ENCODE assay signal across 8 cellular contexts in the genomic region with DNA sequence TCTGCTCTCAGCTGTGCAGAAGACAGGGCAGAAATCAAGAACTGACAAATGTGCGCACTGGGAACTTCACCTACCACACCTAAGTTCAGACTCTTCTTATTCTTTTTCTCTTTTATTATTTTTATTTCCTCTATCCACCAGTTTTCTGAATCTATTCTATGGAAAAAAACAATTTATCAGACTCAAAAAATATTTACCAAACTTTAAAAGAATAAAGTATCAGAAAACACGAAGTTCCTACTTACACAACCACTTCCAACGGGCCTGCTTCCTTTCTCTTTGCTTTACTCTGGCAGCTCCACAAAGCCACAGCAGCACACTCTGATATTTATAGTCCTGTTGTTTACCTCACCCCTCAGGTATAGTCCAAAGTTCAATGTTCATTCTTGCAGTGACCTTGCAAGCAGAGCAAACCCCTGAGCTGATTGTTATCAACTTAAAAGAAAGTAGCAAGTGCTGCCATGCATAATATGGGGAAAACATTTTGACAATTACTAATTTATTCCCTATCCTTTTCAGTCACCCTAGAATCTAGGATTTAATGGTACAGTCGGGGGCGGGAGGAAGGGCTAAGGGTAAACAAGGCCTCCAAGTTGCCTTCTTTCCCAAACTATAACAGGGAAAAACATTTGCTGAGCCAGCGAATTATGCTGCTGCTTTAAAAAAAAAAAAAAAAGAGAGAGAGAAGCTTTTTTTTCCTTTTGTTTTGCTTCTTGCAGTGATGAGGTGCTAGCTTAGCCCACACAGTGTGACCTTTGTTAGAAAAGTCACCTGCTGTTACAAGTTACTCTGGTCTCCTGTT. TPM values are rescaled to one million over a fixed set of nuclear protein-coding genes. Genes with fewer than 3 reads are reported as not detected.
A peak's percentile ranks its signal among the peaks of the same experiment; 100 is the strongest.
DNase-seq lines count a peak whose midpoint lies in the region; FAIRE-seq and TF ChIP-seq lines count a peak whose summit lies in the region.

A gene with protein sequence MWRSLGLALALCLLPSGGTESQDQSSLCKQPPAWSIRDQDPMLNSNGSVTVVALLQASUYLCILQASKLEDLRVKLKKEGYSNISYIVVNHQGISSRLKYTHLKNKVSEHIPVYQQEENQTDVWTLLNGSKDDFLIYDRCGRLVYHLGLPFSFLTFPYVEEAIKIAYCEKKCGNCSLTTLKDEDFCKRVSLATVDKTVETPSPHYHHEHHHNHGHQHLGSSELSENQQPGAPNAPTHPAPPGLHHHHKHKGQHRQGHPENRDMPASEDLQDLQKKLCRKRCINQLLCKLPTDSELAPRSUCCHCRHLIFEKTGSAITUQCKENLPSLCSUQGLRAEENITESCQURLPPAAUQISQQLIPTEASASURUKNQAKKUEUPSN (minus strand): TSS at position 302 of the 802 bp plus-strand sequence. CDS start 3,539 bp downstream, outside the sequence.

- H2BK120ac ChIP-seq in mesenchymal stem cell (ENCODE audit: low read depth, low read length) = peak within 1 kb of the TSS; percentile 79

- H3K14ac ChIP-seq in mesenchymal stem cell (ENCODE audit: low read length in 2 of 2) = no peak within 1 kb of the TSS

- H3K27ac ChIP-seq in mesenchymal stem cell (ENCODE audit: low read length, poor library complexity, severe bottlenecking) (no peak within 1 kb of the TSS), urinary bladder (ENCODE audit: low read depth) (peak within 1 kb of the TSS; percentile 77), WERI-Rb-1 (no peak within 1 kb of the TSS)

- H3K4me2 ChIP-seq in mesenchymal stem cell (ENCODE audit: low read length, poor library complexity, severe bottlenecking) = peak within 1 kb of the TSS; percentile 39

- FAIRE-seq in HTR-8/SVneo (lab: Jason Lieb, UNC) = no peak

- H3K36me3 ChIP-seq in mesenchymal stem cell (ENCODE audit: control insufficient read depth in 1 of 2, insufficient read depth in 2 of 2, low read depth in 1 of 2, low read length in 2 of 2) (peaks cover 0 to 20% of the 10 kb centered on the region in 2 experiments), urinary bladder (ENCODE audit: insufficient read depth) (peaks cover 3% of the 10 kb centered on the region), WERI-Rb-1 (no peaks in the 10 kb centered on the region)

- WGBS in mesenchymal stem cell = 29% methylated on average over 4 of the region's 6 CpGs
- WGBS in urinary bladder = 17% methylated on average over 6 of the region's 6 CpGs

- peak within 1 kb of the TSS; percentile 95 for H3K9ac ChIP-seq in mesenchymal stem cell (ENCODE audit: low read length)

- H2BK12ac ChIP-seq in mesenchymal stem cell (ENCODE audit: low read length in 2 of 2) = no peak within 1 kb of the TSS

- H3K27me3 ChIP-seq in mesenchymal stem cell (ENCODE audit: control insufficient read depth in 1 of 2, insufficient read depth in 1 of 2, low read length in 2 of 2) = no peaks in the 10 kb centered on the region
- peaks cover 48% of the 10 kb centered on the region for H3K27me3 ChIP-seq in WERI-Rb-1 (ENCODE audit: insufficient read depth, low read depth, severe bottlenecking)

- H3K9me3 ChIP-seq in mesenchymal stem cell (ENCODE audit: control insufficient read depth, low read length) (no peaks in the 10 kb centered on the region), WERI-Rb-1 (ENCODE audit: severe bottlenecking) (no peaks in the 10 kb centered on the region)

- no peak within 1 kb of the TSS for H2AFZ ChIP-seq in mesenchymal stem cell (ENCODE audit: low read depth, low read length)

- H3K4ac ChIP-seq in mesenchymal stem cell (ENCODE audit: low read depth in 1 of 2, low read length in 2 of 2) = peak within 1 kb of the TSS in 1 of 2 experiments; percentile 28

- no peaks in the 10 kb centered on the region for H3K79me1 ChIP-seq in mesenchymal stem cell (replicated peaks; ENCODE audit: low read length, poor library complexity, severe bottlenecking)

- H2BK15ac ChIP-seq in mesenchymal stem cell (ENCODE audit: low read depth, poor library complexity, severe bottlenecking) = no peak within 1 kb of the TSS

- H3K23ac ChIP-seq in mesenchymal stem cell (ENCODE audit: low read length in 2 of 2) = no peak within 1 kb of the TSS

- peak within 1 kb of the TSS; percentile 75 for H3K18ac ChIP-seq in mesenchymal stem cell (ENCODE audit: low read depth in 1 of 2, low read length in 2 of 2)

- H3K4me1 ChIP-seq in mesenchymal stem cell (ENCODE audit: control insufficient read depth, insufficient read depth, low read depth, low read length) (peaks cover 3% of the 10 kb centered on the region), urinary bladder (ENCODE audit: insufficient read depth) (no peaks in the 10 kb centered on the region)

- no peak within 1 kb of the TSS for H4K8ac ChIP-seq in mesenchymal stem cell (ENCODE audit: low read length)

- peak within 1 kb of the TSS; percentile 18 for H3K4me3 ChIP-seq in epithelial cell of esophagus (ENCODE audit: low read length)
- peak within 1 kb of the TSS in 1 of 2 experiments; percentile 84 for H3K4me3 ChIP-seq in mesenchymal stem cell (ENCODE audit: insufficient read depth in 1 of 2, low read depth in 1 of 2, low read length in 2 of 2)
- peak within 1 kb of the TSS; percentile 63 for H3K4me3 ChIP-seq in urinary bladder (ENCODE audit: low read depth, low read length)
- no peak within 1 kb of the TSS for H3K4me3 ChIP-seq in WERI-Rb-1 (ENCODE audit: low read depth, low read length)

- H4K91ac ChIP-seq in mesenchymal stem cell (ENCODE audit: low read length) = no peak within 1 kb of the TSS

- TF ChIP-seq CTCF in epithelial cell of esophagus (IDR thresholded peaks at IDR 0.05; ENCODE audit: insufficient read depth, low read depth, low read length, missing control alignments) (no peak), WERI-Rb-1 (IDR thresholded peaks at IDR 0.05; ENCODE audit: low read depth, low read length) (no peak)

- no peak within 1 kb of the TSS for H2BK5ac ChIP-seq in mesenchymal stem cell (ENCODE audit: low read depth, low read length, poor library complexity, severe bottlenecking)

- no peak within 1 kb of the TSS for H2AK5ac ChIP-seq in mesenchymal stem cell (ENCODE audit: low read length, severe bottlenecking)

- DNase-seq in DMS153 treated with DMSO at 0.1 percent for 48 hours (lab: John Stamatoyannopoulos, UW; ENCODE audit: unreplicated experiment) = peak; percentile 99
- DNase-seq in NCI-H526 (lab: John Stamatoyannopoulos, UW) = peak; percentile 91 to 92
- DNase-seq in epithelial cell of esophagus (ENCODE audit: low read depth) = no peak
- peak; percentile 92 for DNase-seq in mesenchymal stem cell
- DNase-seq in stimulated activated naive CD4-positive, alpha-beta T cell (lab: John Stamatoyannopoulos, UW) = no peak
- no peak for DNase-seq in WERI-Rb-1
- no peak for DNase-seq in HTR-8/SVneo (ENCODE audit: insufficient read length, low spot score)

RNA-seq across cellular contexts. Expression of the gene that starts here (rescaled TPM):
- polyA plus RNA-seq in mesenchymal stem cell (2013, experiment 1 of 2) = 57.0 TPM
- polyA plus RNA-seq in mesenchymal stem cell (2013, experiment 2 of 2) = 60.6 TPM
- total RNA-seq in urinary bladder = 433 TPM
- 283 TPM for polyA plus RNA-seq in urinary bladder

Comparison
In these comparisons a context has a peak if more than half of its experiments do, and no peak if none do; other contexts are left out.
1. DNase-seq: peak in DMS153 treated with DMSO at 0.1 percent for 48 hours (single experiment), NCI-H526 (2 of 2) and mesenchymal stem cell (single experiment); none in epithelial cell of esophagus (single experiment), stimulated activated naive CD4-positive, alpha-beta T cell (0 of 6), WERI-Rb-1 (single experiment) and HTR-8/SVneo (single experiment).